ENCODE assay signal across 29 cellular contexts in genomic region chr10:94002156-94002555, GRCh38. TPM values are rescaled to one million over a fixed set of nuclear protein-coding genes. Genes with fewer than 3 reads are reported as not detected.
A peak's percentile ranks its signal among the peaks of the same experiment; 100 is the strongest.
DNase-seq lines count a peak whose midpoint lies in the region; ATAC-seq and FAIRE-seq lines count a peak whose summit lies in the region.
"Had no signal": no experiment of that assay in that cellular context is flagged by ENCODE, and none has a peak within 500 bp of the region (broad histone marks: within the 10 kb centered on the region; RNA-seq: fewer than 3 reads in every experiment).

No MANE protein-coding gene starts in this region.

- H3K4me3 Mint-ChIP-seq in activated CD4-positive, alpha-beta T cell treated with anti-CD3 and anti-CD28 coated beads, Interleukin-2, amount 10 ng/mL, durations not matched to agents 24 days and 14 days, result no peak overlapping the region
- H3K4me3 Mint-ChIP-seq: stimulated activated memory B cell treated with anti-CD40 and anti-IgM and Interleukin-4, amounts not matched to agents 10 μg/mL and 1 μg/mL and 100 μg/mL, for 72 hours had no signal

- H3K27ac ChIP-seq in SJCRH30 (peak overlapping the region; percentile 98), small intestine (ENCODE audit: low read depth in 1 of 2, low read length in 1 of 2) (no peak overlapping the region)
- H3K27ac ChIP-seq: brain microvascular endothelial cell, suprapubic skin, upper lobe of right lung, WERI-Rb-1 had no signal

- no peak overlapping the region for H3K27ac Mint-ChIP-seq in activated CD4-positive, alpha-beta T cell treated with anti-CD3 and anti-CD28 coated beads, Interleukin-2, amount 10 ng/mL, durations not matched to agents 24 days and 14 days
- H3K27ac Mint-ChIP-seq: activated naive CD4-positive, alpha-beta T cell treated with anti-CD3 and anti-CD28 coated beads, Interleukin-2, amount 50 U/mL, for 72 hours; progenitor cell of endocrine pancreas; stimulated activated memory B cell treated with anti-CD40 and anti-IgM and Interleukin-4, amounts not matched to agents 10 μg/mL and 1 μg/mL and 100 μg/mL, for 72 hours had no signal

- H3K27me3 Mint-ChIP-seq in activated CD4-positive, alpha-beta T cell treated with anti-CD3 and anti-CD28 coated beads, Interleukin-2, amount 10 ng/mL, durations not matched to agents 24 days and 14 days, result peaks cover 31% of the 10 kb centered on the region
- H3K27me3 Mint-ChIP-seq: progenitor cell of endocrine pancreas had no signal

- H3K4me1 ChIP-seq in SJCRH30, result peaks cover 35% of the 10 kb centered on the region
- peaks cover 4 to 6% of the 10 kb centered on the region in 2 donors for H3K4me1 ChIP-seq in small intestine (ENCODE audit: control insufficient read depth in 2 of 2, insufficient read depth in 1 of 2, low read depth in 1 of 2, low read length in 1 of 2)

- 45 to 74% (median 68%) methylated on average over 3 of the region's 3 CpGs for WGBS in small intestine, 3 donors

- H3K4me3 ChIP-seq in SJCRH30 (peak overlapping the region; percentile 28), small intestine (ENCODE audit: low read depth in 1 of 2, low read length in 2 of 2) (no peak overlapping the region)
- H3K4me3 ChIP-seq: GM12878, suprapubic skin, upper lobe of right lung had no signal

- H3K36me3 ChIP-seq in SJCRH30 (no peaks in the 10 kb centered on the region), small intestine (ENCODE audit: control insufficient read depth in 2 of 2, insufficient read depth in 2 of 2, low read length in 2 of 2) (no peaks in the 10 kb centered on the region)
- H3K36me3 ChIP-seq: brain microvascular endothelial cell, suprapubic skin, upper lobe of right lung, WERI-Rb-1 had no signal

- ATAC-seq in left colon (peak; percentile 14), GM21360 (IDR thresholded peaks at IDR 0.05; ENCODE audit: unreplicated experiment) (no peak), GM21825 (IDR thresholded peaks at IDR 0.05; ENCODE audit: unreplicated experiment) (no peak), HG02852 (IDR thresholded peaks at IDR 0.05; ENCODE audit: unreplicated experiment) (no peak)
- ATAC-seq: activated naive CD4-positive, alpha-beta T cell treated with anti-CD3 and anti-CD28 coated beads, Interleukin-2, amount 50 U/mL, for 72 hours; GM12878; stimulated activated memory B cell treated with anti-CD40 and anti-IgM and Interleukin-4, amounts not matched to agents 10 μg/mL and 1 μg/mL and 100 μg/mL, for 72 hours; upper lobe of right lung had no signal

- DNase-seq in activated CD4-positive, alpha-beta T cell treated with anti-CD3 and anti-CD28 coated beads, Interleukin-2, amount 10 ng/mL, durations not matched to agents 24 days and 14 days, result peak; percentile 23
- DNase-seq in activated CD4-positive, alpha-beta T cell treated with anti-CD3 and anti-CD28 coated beads, Interleukin-2, amount 50 U/mL, for 1 hour, result no peak
- DNase-seq in SJCRH30 (peak; percentile 94 to 95), left colon (no peak), small intestine (peak; percentile 26)
- DNase-seq: 8988T; activated CD4-positive, alpha-beta T cell treated with anti-CD3 and anti-CD28 coated beads for 4 hours; activated CD8-positive, alpha-beta memory T cell treated with anti-CD3 and anti-CD28 coated beads for 24 hours; activated effector memory CD4-positive, alpha-beta T cell treated with Interleukin-2 at 50 U/mL for 16 hours; amygdala; brain microvascular endothelial cell; NCI-H1417; NCI-H2029 treated with DMSO at 0.1 percent for 48 hours; NCI-H345; NCI-H748 treated with DMSO at 0.1 percent for 48 hours; T1000; upper lobe of right lung; WERI-Rb-1 had no signal

- H3K4me1 Mint-ChIP-seq in activated CD4-positive, alpha-beta T cell treated with anti-CD3 and anti-CD28 coated beads, Interleukin-2, amount 10 ng/mL, durations not matched to agents 24 days and 14 days, result no peaks in the 10 kb centered on the region
- H3K4me1 Mint-ChIP-seq: stimulated activated memory B cell treated with anti-CD40 and anti-IgM and Interleukin-4, amounts not matched to agents 10 μg/mL and 1 μg/mL and 100 μg/mL, for 72 hours had no signal

- intact Hi-C loops in activated CD4-positive, alpha-beta T cell treated with anti-CD3 and anti-CD28 coated beads, Interleukin-2, amount 10 ng/mL, durations not matched to agents 24 days and 14 days (cut with micrococcal nuclease), result no loop called here
- intact Hi-C loops in left colon (cut with DNase I, micrococcal nuclease), result no loop called here

- H3K27me3 ChIP-seq in SJCRH30, result no peaks in the 10 kb centered on the region
- no peaks in the 10 kb centered on the region for H3K27me3 ChIP-seq in small intestine (ENCODE audit: control insufficient read depth in 2 of 2, insufficient read depth in 2 of 2, low read length in 2 of 2)
- H3K27me3 ChIP-seq: brain microvascular endothelial cell, upper lobe of right lung had no signal

- no peaks in the 10 kb centered on the region for H3K9me3 Mint-ChIP-seq in activated CD4-positive, alpha-beta T cell treated with anti-CD3 and anti-CD28 coated beads, Interleukin-2, amount 10 ng/mL, durations not matched to agents 24 days and 14 days
- H3K9me3 Mint-ChIP-seq: activated naive CD4-positive, alpha-beta T cell treated with anti-CD3 and anti-CD28 coated beads, Interleukin-2, amount 50 U/mL, for 72 hours; stimulated activated memory B cell treated with anti-CD40 and anti-IgM and Interleukin-4, amounts not matched to agents 10 μg/mL and 1 μg/mL and 100 μg/mL, for 72 hours had no signal

- no peaks in the 10 kb centered on the region for H3K36me3 Mint-ChIP-seq in activated CD4-positive, alpha-beta T cell treated with anti-CD3 and anti-CD28 coated beads, Interleukin-2, amount 10 ng/mL, durations not matched to agents 24 days and 14 days (ENCODE audit: low read depth)
- H3K36me3 Mint-ChIP-seq: activated naive CD4-positive, alpha-beta T cell treated with anti-CD3 and anti-CD28 coated beads, Interleukin-2, amount 50 U/mL, for 72 hours; stimulated activated memory B cell treated with anti-CD40 and anti-IgM and Interleukin-4, amounts not matched to agents 10 μg/mL and 1 μg/mL and 100 μg/mL, for 72 hours had no signal

- FAIRE-seq in small intestine (lab: Jason Lieb, UNC), result no peak
- FAIRE-seq: D721Med, GM12878, H54, RCC 7860 had no signal

- H3K9me3 ChIP-seq in SJCRH30 (replicated peaks) (no peaks in the 10 kb centered on the region), small intestine (ENCODE audit: control insufficient read depth, low read depth) (no peaks in the 10 kb centered on the region)
- H3K9me3 ChIP-seq: suprapubic skin, upper lobe of right lung had no signal

RNA-seq across cellular contexts. Expression of gene PLCE1, which starts 8.4 kb away (rescaled TPM):
- total RNA-seq in activated CD4-positive, alpha-beta T cell treated with anti-CD3 and anti-CD28 coated beads, Interleukin-2, amount 10 ng/mL, durations not matched to agents 24 days and 14 days, result not detected in 2 replicates
- 4.8 and 5.0 TPM in 2 replicates for total RNA-seq in SJCRH30 (2014; rRNA removed; shearing (Covaris generic))
- 10 to 100 TPM; 45.2 to 57.6 TPM for total RNA-seq in left colon
- 1 to 10 TPM; 1.6 to 5.1 (median 2.5) TPM for polyA plus RNA-seq in small intestine

Comparison
In these comparisons a context has a peak if more than half of its experiments do, and no peak if none do; other contexts are left out.
1. DNase-seq: peak in activated CD4-positive, alpha-beta T cell treated with anti-CD3 and anti-CD28 coated beads, Interleukin-2, amount 10 ng/mL, durations not matched to agents 24 days and 14 days (single experiment), SJCRH30 (2 of 2) and small intestine (single experiment); none in activated CD4-positive, alpha-beta T cell treated with anti-CD3 and anti-CD28 coated beads, Interleukin-2, amount 50 U/mL, for 1 hour (single experiment) and left colon (0 of 2).